ENCODE assay signal across 1 cellular context in the genomic region with DNA sequence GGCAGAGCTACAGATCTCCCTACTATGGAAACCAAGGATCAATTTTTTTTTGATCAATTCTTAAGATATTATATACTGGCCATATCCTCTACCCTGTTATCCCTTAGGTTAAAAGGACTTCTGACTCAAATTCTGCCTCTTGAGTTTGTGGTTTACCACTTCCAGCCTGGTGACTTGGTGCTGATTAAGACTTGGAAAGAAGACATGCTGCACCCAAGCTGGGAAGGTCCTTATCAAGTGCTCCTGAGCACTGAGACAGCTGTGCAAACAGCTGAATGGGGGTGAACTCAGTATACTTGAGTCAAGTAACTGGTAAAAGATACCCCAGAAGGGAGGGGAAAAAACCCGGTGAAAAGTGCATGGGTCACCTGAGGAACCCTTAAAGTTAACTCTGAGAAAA.
TF ChIP-seq lines count a peak whose summit lies in the region.

No MANE protein-coding gene starts in this region.

TF ChIP-seq in K562, 482 proteins besides CTCF, POLR2A, EP300 and RAD21 (continued from another document and continues in another):
- TF ChIP-seq, protein P1, sequence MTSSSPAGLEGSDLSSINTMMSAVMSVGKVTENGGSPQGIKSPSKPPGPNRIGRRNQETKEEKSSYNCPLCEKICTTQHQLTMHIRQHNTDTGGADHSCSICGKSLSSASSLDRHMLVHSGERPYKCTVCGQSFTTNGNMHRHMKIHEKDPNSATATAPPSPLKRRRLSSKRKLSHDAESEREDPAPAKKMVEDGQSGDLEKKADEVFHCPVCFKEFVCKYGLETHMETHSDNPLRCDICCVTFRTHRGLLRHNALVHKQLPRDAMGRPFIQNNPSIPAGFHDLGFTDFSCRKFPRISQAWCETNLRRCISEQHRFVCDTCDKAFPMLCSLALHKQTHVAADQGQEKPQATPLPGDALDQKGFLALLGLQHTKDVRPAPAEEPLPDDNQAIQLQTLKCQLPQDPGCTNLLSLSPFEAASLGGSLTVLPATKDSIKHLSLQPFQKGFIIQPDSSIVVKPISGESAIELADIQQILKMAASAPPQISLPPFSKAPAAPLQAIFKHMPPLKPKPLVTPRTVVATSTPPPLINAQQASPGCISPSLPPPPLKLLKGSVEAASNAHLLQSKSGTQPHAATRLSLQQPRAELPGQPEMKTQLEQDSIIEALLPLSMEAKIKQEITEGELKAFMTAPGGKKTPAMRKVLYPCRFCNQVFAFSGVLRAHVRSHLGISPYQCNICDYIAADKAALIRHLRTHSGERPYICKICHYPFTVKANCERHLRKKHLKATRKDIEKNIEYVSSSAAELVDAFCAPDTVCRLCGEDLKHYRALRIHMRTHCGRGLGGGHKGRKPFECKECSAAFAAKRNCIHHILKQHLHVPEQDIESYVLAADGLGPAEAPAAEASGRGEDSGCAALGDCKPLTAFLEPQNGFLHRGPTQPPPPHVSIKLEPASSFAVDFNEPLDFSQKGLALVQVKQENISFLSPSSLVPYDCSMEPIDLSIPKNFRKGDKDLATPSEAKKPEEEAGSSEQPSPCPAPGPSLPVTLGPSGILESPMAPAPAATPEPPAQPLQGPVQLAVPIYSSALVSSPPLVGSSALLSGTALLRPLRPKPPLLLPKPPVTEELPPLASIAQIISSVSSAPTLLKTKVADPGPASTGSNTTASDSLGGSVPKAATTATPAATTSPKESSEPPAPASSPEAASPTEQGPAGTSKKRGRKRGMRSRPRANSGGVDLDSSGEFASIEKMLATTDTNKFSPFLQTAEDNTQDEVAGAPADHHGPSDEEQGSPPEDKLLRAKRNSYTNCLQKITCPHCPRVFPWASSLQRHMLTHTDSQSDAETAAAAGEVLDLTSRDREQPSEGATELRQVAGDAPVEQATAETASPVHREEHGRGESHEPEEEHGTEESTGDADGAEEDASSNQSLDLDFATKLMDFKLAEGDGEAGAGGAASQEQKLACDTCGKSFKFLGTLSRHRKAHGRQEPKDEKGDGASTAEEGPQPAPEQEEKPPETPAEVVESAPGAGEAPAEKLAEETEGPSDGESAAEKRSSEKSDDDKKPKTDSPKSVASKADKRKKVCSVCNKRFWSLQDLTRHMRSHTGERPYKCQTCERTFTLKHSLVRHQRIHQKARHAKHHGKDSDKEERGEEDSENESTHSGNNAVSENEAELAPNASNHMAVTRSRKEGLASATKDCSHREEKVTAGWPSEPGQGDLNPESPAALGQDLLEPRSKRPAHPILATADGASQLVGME (CRISPR knock-in tag; IDR thresholded peaks at IDR 0.05): no peak
- no peak for TF ChIP-seq SRSF3 (IDR thresholded peaks at IDR 0.05; ENCODE audit: insufficient read depth, low read length)
- no peak for TF ChIP-seq MAFG (tag; conservative IDR thresholded peaks at IDR 0.05)
- no peak for TF ChIP-seq FUS (optimal IDR thresholded peaks at IDR 0.05; ENCODE audit: low read depth, low read length)
- TF ChIP-seq, protein P2, sequence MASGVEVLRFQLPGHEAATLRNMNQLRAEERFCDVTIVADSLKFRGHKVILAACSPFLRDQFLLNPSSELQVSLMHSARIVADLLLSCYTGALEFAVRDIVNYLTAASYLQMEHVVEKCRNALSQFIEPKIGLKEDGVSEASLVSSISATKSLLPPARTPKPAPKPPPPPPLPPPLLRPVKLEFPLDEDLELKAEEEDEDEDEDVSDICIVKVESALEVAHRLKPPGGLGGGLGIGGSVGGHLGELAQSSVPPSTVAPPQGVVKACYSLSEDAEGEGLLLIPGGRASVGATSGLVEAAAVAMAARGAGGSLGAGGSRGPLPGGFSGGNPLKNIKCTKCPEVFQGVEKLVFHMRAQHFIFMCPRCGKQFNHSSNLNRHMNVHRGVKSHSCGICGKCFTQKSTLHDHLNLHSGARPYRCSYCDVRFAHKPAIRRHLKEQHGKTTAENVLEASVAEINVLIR (CRISPR knock-in tag; IDR thresholded peaks at IDR 0.05): no peak
- TF ChIP-seq HDAC1 (IDR thresholded peaks at IDR 0.05): peak in 1 of 2 experiments; percentile 63; a peak in 2 of 4 replicates
- TF ChIP-seq STAG1 (CRISPR knock-in tag; IDR thresholded peaks at IDR 0.05; ENCODE audit: borderline replicate concordance): no peak
- TF ChIP-seq MECOM (CRISPR knock-in tag; IDR thresholded peaks at IDR 0.05): no peak
- TF ChIP-seq HDAC6 (IDR thresholded peaks at IDR 0.05; ENCODE audit: low read depth, low read length): no peak
- peak; percentile 60; the same call in 1 of the 2 replicates for TF ChIP-seq ZKSCAN8 (CRISPR knock-in tag; IDR thresholded peaks at IDR 0.05)
- no peak for TF ChIP-seq MTA1 (IDR thresholded peaks at IDR 0.05; ENCODE audit: borderline replicate concordance)
- TF ChIP-seq, protein P3, sequence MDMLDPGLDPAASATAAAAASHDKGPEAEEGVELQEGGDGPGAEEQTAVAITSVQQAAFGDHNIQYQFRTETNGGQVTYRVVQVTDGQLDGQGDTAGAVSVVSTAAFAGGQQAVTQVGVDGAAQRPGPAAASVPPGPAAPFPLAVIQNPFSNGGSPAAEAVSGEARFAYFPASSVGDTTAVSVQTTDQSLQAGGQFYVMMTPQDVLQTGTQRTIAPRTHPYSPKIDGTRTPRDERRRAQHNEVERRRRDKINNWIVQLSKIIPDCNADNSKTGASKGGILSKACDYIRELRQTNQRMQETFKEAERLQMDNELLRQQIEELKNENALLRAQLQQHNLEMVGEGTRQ (CRISPR knock-in tag; IDR thresholded peaks at IDR 0.05): no peak
- TF ChIP-seq ZFX (CRISPR knock-in tag; IDR thresholded peaks at IDR 0.05): no peak
- TF ChIP-seq SIN3A (IDR thresholded peaks at IDR 0.05; ENCODE audit: borderline replicate concordance in 2 of 2, control insufficient read depth in 1 of 2, low read depth in 2 of 2, low read length in 2 of 2): peak in 1 of 2 experiments; percentile 57; a peak in 1 of 4 replicates
- TF ChIP-seq, protein P4, sequence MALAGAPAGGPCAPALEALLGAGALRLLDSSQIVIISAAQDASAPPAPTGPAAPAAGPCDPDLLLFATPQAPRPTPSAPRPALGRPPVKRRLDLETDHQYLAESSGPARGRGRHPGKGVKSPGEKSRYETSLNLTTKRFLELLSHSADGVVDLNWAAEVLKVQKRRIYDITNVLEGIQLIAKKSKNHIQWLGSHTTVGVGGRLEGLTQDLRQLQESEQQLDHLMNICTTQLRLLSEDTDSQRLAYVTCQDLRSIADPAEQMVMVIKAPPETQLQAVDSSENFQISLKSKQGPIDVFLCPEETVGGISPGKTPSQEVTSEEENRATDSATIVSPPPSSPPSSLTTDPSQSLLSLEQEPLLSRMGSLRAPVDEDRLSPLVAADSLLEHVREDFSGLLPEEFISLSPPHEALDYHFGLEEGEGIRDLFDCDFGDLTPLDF (CRISPR knock-in tag; IDR thresholded peaks at IDR 0.05): no peak
- TF ChIP-seq, protein P5, sequence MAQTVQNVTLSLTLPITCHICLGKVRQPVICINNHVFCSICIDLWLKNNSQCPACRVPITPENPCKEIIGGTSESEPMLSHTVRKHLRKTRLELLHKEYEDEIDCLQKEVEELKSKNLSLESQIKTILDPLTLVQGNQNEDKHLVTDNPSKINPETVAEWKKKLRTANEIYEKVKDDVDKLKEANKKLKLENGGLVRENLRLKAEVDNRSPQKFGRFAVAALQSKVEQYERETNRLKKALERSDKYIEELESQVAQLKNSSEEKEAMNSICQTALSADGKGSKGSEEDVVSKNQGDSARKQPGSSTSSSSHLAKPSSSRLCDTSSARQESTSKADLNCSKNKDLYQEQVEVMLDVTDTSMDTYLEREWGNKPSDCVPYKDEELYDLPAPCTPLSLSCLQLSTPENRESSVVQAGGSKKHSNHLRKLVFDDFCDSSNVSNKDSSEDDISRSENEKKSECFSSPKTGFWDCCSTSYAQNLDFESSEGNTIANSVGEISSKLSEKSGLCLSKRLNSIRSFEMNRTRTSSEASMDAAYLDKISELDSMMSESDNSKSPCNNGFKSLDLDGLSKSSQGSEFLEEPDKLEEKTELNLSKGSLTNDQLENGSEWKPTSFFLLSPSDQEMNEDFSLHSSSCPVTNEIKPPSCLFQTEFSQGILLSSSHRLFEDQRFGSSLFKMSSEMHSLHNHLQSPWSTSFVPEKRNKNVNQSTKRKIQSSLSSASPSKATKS (CRISPR knock-in tag; IDR thresholded peaks at IDR 0.05): no peak
- no peak for TF ChIP-seq KDM2B (CRISPR knock-in tag; IDR thresholded peaks at IDR 0.05)
- TF ChIP-seq GATA2 (CRISPR knock-in tag; IDR thresholded peaks at IDR 0.05): peak; percentile 47; the same call in 1 of the 2 replicates
- TF ChIP-seq NR3C1 (CRISPR knock-in tag; IDR thresholded peaks at IDR 0.05): no peak
- TF ChIP-seq ZKSCAN1 (IDR thresholded peaks at IDR 0.05; ENCODE audit: low read depth, low read length): peak; percentile 75
- TF ChIP-seq ZNF717 (CRISPR knock-in tag; IDR thresholded peaks at IDR 0.05): no peak
- peak; percentile 99 to 100 for TF ChIP-seq FOXA3 (CRISPR knock-in tag; conservative IDR thresholded peaks at IDR 0.05 in 1 of 2, IDR thresholded peaks at IDR 0.05 in 1 of 2)
- 0 out of 2 replicates have a peak, but pooled peaks have one; percentile 30 for TF ChIP-seq MBD2 (IDR thresholded peaks at IDR 0.05; ENCODE audit: borderline replicate concordance, low read depth)
- TF ChIP-seq CTBP1 (IDR thresholded peaks at IDR 0.05; ENCODE audit: borderline replicate concordance): peak; percentile 33; the same call in 1 of the 2 replicates
- TF ChIP-seq, protein P6, sequence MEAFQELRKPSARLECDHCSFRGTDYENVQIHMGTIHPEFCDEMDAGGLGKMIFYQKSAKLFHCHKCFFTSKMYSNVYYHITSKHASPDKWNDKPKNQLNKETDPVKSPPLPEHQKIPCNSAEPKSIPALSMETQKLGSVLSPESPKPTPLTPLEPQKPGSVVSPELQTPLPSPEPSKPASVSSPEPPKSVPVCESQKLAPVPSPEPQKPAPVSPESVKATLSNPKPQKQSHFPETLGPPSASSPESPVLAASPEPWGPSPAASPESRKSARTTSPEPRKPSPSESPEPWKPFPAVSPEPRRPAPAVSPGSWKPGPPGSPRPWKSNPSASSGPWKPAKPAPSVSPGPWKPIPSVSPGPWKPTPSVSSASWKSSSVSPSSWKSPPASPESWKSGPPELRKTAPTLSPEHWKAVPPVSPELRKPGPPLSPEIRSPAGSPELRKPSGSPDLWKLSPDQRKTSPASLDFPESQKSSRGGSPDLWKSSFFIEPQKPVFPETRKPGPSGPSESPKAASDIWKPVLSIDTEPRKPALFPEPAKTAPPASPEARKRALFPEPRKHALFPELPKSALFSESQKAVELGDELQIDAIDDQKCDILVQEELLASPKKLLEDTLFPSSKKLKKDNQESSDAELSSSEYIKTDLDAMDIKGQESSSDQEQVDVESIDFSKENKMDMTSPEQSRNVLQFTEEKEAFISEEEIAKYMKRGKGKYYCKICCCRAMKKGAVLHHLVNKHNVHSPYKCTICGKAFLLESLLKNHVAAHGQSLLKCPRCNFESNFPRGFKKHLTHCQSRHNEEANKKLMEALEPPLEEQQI (IDR thresholded peaks at IDR 0.05): no peak
- TF ChIP-seq NFIC (IDR thresholded peaks at IDR 0.05): peak; percentile 85
- peak; percentile 47; the same call in 1 of the 2 replicates for TF ChIP-seq BHLHE40 (IDR thresholded peaks at IDR 0.05; ENCODE audit: low read length)
- TF ChIP-seq NR4A1 (CRISPR knock-in tag; IDR thresholded peaks at IDR 0.05): no peak
- 0 out of 2 replicates have a peak, but pooled peaks have one; percentile 51 for TF ChIP-seq NR4A1 (tag; IDR thresholded peaks at IDR 0.05)
- TF ChIP-seq SMAD1 (IDR thresholded peaks at IDR 0.05; ENCODE audit: low read depth, low read length, partially characterized antibody): no peak
- TF ChIP-seq SPI1 (IDR thresholded peaks at IDR 0.05; ENCODE audit: borderline replicate concordance, low read depth, low read length): no peak
- no peak for TF ChIP-seq KLF13 (tag; IDR thresholded peaks at IDR 0.05; ENCODE audit: borderline replicate concordance, low read depth)
- TF ChIP-seq TCFL5 (CRISPR knock-in tag; conservative IDR thresholded peaks at IDR 0.05): no peak
- TF ChIP-seq BRCA1 (IDR thresholded peaks at IDR 0.05): no peak
- TF ChIP-seq BRCA1 (CRISPR knock-in tag; IDR thresholded peaks at IDR 0.05): no peak
- TF ChIP-seq, protein P7, sequence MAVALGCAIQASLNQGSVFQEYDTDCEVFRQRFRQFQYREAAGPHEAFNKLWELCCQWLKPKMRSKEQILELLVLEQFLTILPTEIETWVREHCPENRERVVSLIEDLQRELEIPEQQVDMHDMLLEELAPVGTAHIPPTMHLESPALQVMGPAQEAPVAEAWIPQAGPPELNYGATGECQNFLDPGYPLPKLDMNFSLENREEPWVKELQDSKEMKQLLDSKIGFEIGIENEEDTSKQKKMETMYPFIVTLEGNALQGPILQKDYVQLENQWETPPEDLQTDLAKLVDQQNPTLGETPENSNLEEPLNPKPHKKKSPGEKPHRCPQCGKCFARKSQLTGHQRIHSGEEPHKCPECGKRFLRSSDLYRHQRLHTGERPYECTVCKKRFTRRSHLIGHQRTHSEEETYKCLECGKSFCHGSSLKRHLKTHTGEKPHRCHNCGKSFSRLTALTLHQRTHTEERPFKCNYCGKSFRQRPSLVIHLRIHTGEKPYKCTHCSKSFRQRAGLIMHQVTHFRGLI (CRISPR knock-in tag; IDR thresholded peaks at IDR 0.05): no peak
- TF ChIP-seq, protein P8, sequence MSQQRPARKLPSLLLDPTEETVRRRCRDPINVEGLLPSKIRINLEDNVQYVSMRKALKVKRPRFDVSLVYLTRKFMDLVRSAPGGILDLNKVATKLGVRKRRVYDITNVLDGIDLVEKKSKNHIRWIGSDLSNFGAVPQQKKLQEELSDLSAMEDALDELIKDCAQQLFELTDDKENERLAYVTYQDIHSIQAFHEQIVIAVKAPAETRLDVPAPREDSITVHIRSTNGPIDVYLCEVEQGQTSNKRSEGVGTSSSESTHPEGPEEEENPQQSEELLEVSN (IDR thresholded peaks at IDR 0.05; ENCODE audit: borderline replicate concordance in 1 of 2, extremely low read depth in 1 of 2, insufficient read depth in 1 of 2, insufficient read length in 1 of 2, low read depth in 1 of 2, low read length in 1 of 2, poor library complexity in 1 of 2, severe bottlenecking in 1 of 2): no peak
- peak; percentile 83 for TF ChIP-seq FOSL1 (tag; conservative IDR thresholded peaks at IDR 0.05)
- TF ChIP-seq BCOR (IDR thresholded peaks at IDR 0.05): peak; percentile 47; the same call in 1 of the 2 replicates
- TF ChIP-seq EP400 (IDR thresholded peaks at IDR 0.05): no peak
- TF ChIP-seq RBM17 (IDR thresholded peaks at IDR 0.05; ENCODE audit: borderline replicate concordance, low read depth, low read length): no peak
- no peak for TF ChIP-seq CHD1 (IDR thresholded peaks at IDR 0.05; ENCODE audit: low read length)
- TF ChIP-seq, protein P9, sequence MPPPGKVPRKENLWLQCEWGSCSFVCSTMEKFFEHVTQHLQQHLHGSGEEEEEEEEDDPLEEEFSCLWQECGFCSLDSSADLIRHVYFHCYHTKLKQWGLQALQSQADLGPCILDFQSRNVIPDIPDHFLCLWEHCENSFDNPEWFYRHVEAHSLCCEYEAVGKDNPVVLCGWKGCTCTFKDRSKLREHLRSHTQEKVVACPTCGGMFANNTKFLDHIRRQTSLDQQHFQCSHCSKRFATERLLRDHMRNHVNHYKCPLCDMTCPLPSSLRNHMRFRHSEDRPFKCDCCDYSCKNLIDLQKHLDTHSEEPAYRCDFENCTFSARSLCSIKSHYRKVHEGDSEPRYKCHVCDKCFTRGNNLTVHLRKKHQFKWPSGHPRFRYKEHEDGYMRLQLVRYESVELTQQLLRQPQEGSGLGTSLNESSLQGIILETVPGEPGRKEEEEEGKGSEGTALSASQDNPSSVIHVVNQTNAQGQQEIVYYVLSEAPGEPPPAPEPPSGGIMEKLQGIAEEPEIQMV (tag; conservative IDR thresholded peaks at IDR 0.05; ENCODE audit: low read depth): no peak
